Comparison of ENCODE assay signal across 14 cellular contexts in the genomic region with DNA sequence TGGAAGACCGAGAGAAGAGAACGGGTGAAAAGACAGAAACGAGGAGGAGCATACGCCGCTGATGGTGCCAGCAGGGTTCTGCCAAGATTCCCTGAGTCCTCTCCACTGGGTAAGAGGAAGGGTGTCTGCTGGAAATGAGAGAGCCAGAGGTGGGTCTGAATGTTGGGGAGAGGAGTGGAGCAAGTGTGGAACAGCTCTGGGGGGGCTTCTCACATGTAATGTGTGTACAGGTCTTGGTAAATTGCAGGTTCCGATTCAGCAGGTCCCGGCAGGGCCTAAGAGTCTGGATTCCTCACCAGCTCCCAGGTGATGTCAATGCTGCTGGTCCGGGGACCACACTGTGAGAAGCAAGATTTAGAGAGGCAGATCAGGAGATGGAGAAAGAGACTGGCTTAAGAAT. TPM values are rescaled to one million over a fixed set of nuclear protein-coding genes. Genes with fewer than 3 reads are reported as not detected.
A peak's percentile ranks its signal among the peaks of the same experiment; 100 is the strongest.
DNase-seq lines count a peak whose midpoint lies in the region; ATAC-seq and TF ChIP-seq lines count a peak whose summit lies in the region.
"Had no signal": no experiment of that assay in that cellular context is flagged by ENCODE, and none has a peak within 500 bp of the region (broad histone marks: within the 10 kb centered on the region; RNA-seq: fewer than 3 reads in every experiment).

No MANE protein-coding gene starts in this region.

- H3K36me3 Mint-ChIP-seq in CD8-positive, alpha-beta T cell, result peaks cover 3% of the 10 kb centered on the region
- H3K36me3 Mint-ChIP-seq in activated naive CD8-positive, alpha-beta T cell treated with anti-CD3 and anti-CD28 coated beads for 36 hours, result peaks cover 2% of the 10 kb centered on the region
- no peaks in the 10 kb centered on the region for H3K36me3 Mint-ChIP-seq in natural killer cell

- POLR2A ChIA-PET in CD8-positive, alpha-beta T cell (lab: Charles Lee), result no interaction called here

- intact Hi-C loops in CD8-positive, alpha-beta T cell (cut with DNase I, micrococcal nuclease), result loop anchor here in 1 of 2 experiments (5.0 kb wide), 1 partner anchor 151 kb away; a partner anchor contains a TSS
- intact Hi-C loops in natural killer cell (cut with micrococcal nuclease), result no loop called here

- ATAC-seq in CD8-positive, alpha-beta T cell, result no peak
- ATAC-seq in natural killer cell, result no peak
- no peak for ATAC-seq in GM19397 (IDR thresholded peaks at IDR 0.05; ENCODE audit: unreplicated experiment)
- ATAC-seq in HG02610 (IDR thresholded peaks at IDR 0.05; ENCODE audit: unreplicated experiment), result no peak

- no peaks in the 10 kb centered on the region for H3K36me3 ChIP-seq in BLaER1
- H3K36me3 ChIP-seq in CD8-positive, alpha-beta T cell (ENCODE audit: insufficient read depth, low read length), result no peaks in the 10 kb centered on the region
- H3K36me3 ChIP-seq: tibial nerve had no signal

- no peak for DNase-seq in CD8-positive, alpha-beta T cell
- no peak for DNase-seq in activated naive CD8-positive, alpha-beta T cell treated with anti-CD3 and anti-CD28 coated beads for 36 hours
- DNase-seq in natural killer cell (no peak), H4 (ENCODE audit: low spot score) (no peak), NCI-H345 treated with DMSO at 0.1 percent for 48 hours (lab: John Stamatoyannopoulos, UW; ENCODE audit: unreplicated experiment) (no peak)
- DNase-seq: activated gamma-delta T cell treated with Interleukin-2 at 50 U/mL for 16 hours, caudate nucleus, NCI-H1694 treated with DMSO at 0.1 percent for 48 hours, NCI-H510A, PC-3 had no signal

- peaks cover 28% of the 10 kb centered on the region; the same call in 1 of the 2 replicates for H3K27me3 ChIP-seq in BLaER1
- H3K27me3 ChIP-seq in CD8-positive, alpha-beta T cell (ENCODE audit: insufficient read depth, low read length), result peaks cover 5% of the 10 kb centered on the region

- peaks cover 24% of the 10 kb centered on the region for H3K27me3 Mint-ChIP-seq in CD8-positive, alpha-beta T cell (ENCODE audit: low read depth)
- H3K27me3 Mint-ChIP-seq in activated naive CD8-positive, alpha-beta T cell treated with anti-CD3 and anti-CD28 coated beads for 36 hours, result peaks cover 37% of the 10 kb centered on the region
- peaks cover 0 to 33% of the 10 kb centered on the region in 2 donors for H3K27me3 Mint-ChIP-seq in natural killer cell (ENCODE audit: low read depth in 2 of 2)

- H3K4me3 ChIP-seq in BLaER1, result no peak overlapping the region
- H3K4me3 ChIP-seq in CD8-positive, alpha-beta T cell (ENCODE audit: low read depth, low read length), result no peak overlapping the region

- TF ChIP-seq CTCF in CD8-positive, alpha-beta T cell (IDR thresholded peaks at IDR 0.05), result no peak
- TF ChIP-seq CTCF in natural killer cell (IDR thresholded peaks at IDR 0.05), result no peak

- H3K4me2 ChIP-seq in BLaER1, result peak overlapping the region; percentile 93

- H3K9ac ChIP-seq in BLaER1, result no peak overlapping the region

- CTCF ChIA-PET in CD8-positive, alpha-beta T cell (lab: Charles Lee), result interaction anchor here (1.4 kb wide), 1 partner anchor 47 kb away, joined by 3 read pairs; no protein-coding TSS in a partner anchor

- no peak overlapping the region for H3K27ac Mint-ChIP-seq in CD8-positive, alpha-beta T cell
- H3K27ac Mint-ChIP-seq in activated naive CD8-positive, alpha-beta T cell treated with anti-CD3 and anti-CD28 coated beads for 36 hours, result no peak overlapping the region
- peak overlapping the region; percentile 93 for H3K27ac Mint-ChIP-seq in natural killer cell

- H3K4me3 Mint-ChIP-seq in CD8-positive, alpha-beta T cell, result peak overlapping the region; percentile 92
- H3K4me3 Mint-ChIP-seq in activated naive CD8-positive, alpha-beta T cell treated with anti-CD3 and anti-CD28 coated beads for 36 hours, result peak overlapping the region; percentile 81
- peak overlapping the region; percentile 94 for H3K4me3 Mint-ChIP-seq in natural killer cell

- peaks cover 69% of the 10 kb centered on the region for H3K4me1 ChIP-seq in BLaER1
- H3K4me1 ChIP-seq in CD8-positive, alpha-beta T cell (ENCODE audit: insufficient read depth, low read length), result peaks cover 20% of the 10 kb centered on the region

- no peaks in the 10 kb centered on the region for H3K9me3 ChIP-seq in BLaER1
- H3K9me3 ChIP-seq in CD8-positive, alpha-beta T cell (ENCODE audit: low read length), result no peaks in the 10 kb centered on the region
- H3K9me3 ChIP-seq: tibial nerve had no signal

- H3K9me3 Mint-ChIP-seq in CD8-positive, alpha-beta T cell, result no peaks in the 10 kb centered on the region
- no peaks in the 10 kb centered on the region for H3K9me3 Mint-ChIP-seq in activated naive CD8-positive, alpha-beta T cell treated with anti-CD3 and anti-CD28 coated beads for 36 hours
- no peaks in the 10 kb centered on the region for H3K9me3 Mint-ChIP-seq in natural killer cell

- peaks cover 15% of the 10 kb centered on the region for H4K20me1 ChIP-seq in BLaER1

- H3K27ac ChIP-seq in BLaER1, result no peak overlapping the region
- no peak overlapping the region for H3K27ac ChIP-seq in CD8-positive, alpha-beta T cell (ENCODE audit: low read depth, low read length)

- H3K4me1 Mint-ChIP-seq in CD8-positive, alpha-beta T cell (ENCODE audit: low read depth), result peaks cover 27% of the 10 kb centered on the region
- H3K4me1 Mint-ChIP-seq in activated naive CD8-positive, alpha-beta T cell treated with anti-CD3 and anti-CD28 coated beads for 36 hours, result peaks cover 17% of the 10 kb centered on the region
- H3K4me1 Mint-ChIP-seq in natural killer cell, result peaks cover 32 to 49% of the 10 kb centered on the region in 2 donors

RNA-seq across cellular contexts. Expression of a gene that starts 1.5 kb away (rescaled TPM):
- total RNA-seq in CD8-positive, alpha-beta T cell, result 1 to 10 TPM; 5.8 TPM
- total RNA-seq in activated naive CD8-positive, alpha-beta T cell treated with anti-CD3 and anti-CD28 coated beads for 36 hours, result under 1 TPM; 0.66 to 0.98 TPM
- 10 to 100 TPM; 17.1 to 21.7 (median 20.4) TPM for total RNA-seq in natural killer cell
- total RNA-seq in H4 (2014; rRNA removed; shearing (Covaris generic)), result 4.1 and 4.8 TPM in 2 replicates

RNA-seq across cellular contexts. Expression of a gene that starts 27.1 kb away (rescaled TPM):
- total RNA-seq in CD8-positive, alpha-beta T cell, result 100 to 1,000 TPM; 174 to 184 TPM
- total RNA-seq in activated naive CD8-positive, alpha-beta T cell treated with anti-CD3 and anti-CD28 coated beads for 36 hours, result 100 to 1,000 TPM; 143 to 147 TPM
- total RNA-seq in natural killer cell, result 100 to 1,000 TPM; 149 to 161 (median 153) TPM
- 117 and 138 TPM in 2 replicates for total RNA-seq in H4 (2014; rRNA removed; shearing (Covaris generic))

RNA-seq across cellular contexts. Expression of a gene that starts 38.7 kb away (rescaled TPM):
- total RNA-seq in CD8-positive, alpha-beta T cell, result 100 to 1,000 TPM; 311 to 317 TPM
- 100 to 1,000 TPM; 937 to 970 TPM for total RNA-seq in activated naive CD8-positive, alpha-beta T cell treated with anti-CD3 and anti-CD28 coated beads for 36 hours
- 100 to 1,000 TPM; 169 to 216 (median 214) TPM for total RNA-seq in natural killer cell
- total RNA-seq in H4 (2014; rRNA removed; shearing (Covaris generic)), result 148 and 152 TPM in 2 replicates

Comparison
In these comparisons a context has a peak if more than half of its experiments do, and no peak if none do; other contexts are left out.
1. H3K27ac Mint-ChIP-seq: peak in natural killer cell (2 of 2); none in CD8-positive, alpha-beta T cell (single experiment) and activated naive CD8-positive, alpha-beta T cell treated with anti-CD3 and anti-CD28 coated beads for 36 hours (single experiment).
2. Peak in every context shown above with its lines, with median percentiles within 50 percentile points of each other: H3K4me3 Mint-ChIP-seq.